In the genomic region with DNA sequence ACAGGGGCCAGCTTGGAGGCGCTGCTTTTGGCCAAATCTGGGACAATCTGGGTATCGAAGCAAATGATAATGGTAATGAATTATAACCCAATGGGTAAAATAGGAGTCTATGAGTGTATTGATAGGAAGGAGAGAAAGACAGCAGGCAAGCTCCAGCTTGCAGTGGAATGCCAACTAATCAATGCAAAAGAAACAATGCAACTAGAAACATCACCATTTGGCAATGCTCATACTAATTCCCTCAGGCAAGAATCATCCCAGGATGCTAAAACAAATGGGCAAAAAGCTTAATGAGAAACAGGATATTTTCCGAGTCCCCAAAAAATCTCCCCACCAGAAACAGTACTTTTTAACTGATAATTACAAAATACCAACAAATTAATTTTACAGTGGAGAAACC, we compare ENCODE assay signal across 19 cellular contexts.
A peak's percentile ranks its signal among the peaks of the same experiment; 100 is the strongest.
DNase-seq lines count a peak whose midpoint lies in the region; TF ChIP-seq lines count a peak whose summit lies in the region.
"Had no signal": no experiment of that assay in that cellular context is flagged by ENCODE, and none has a peak within 500 bp of the region (broad histone marks: within the 10 kb centered on the region; RNA-seq: fewer than 3 reads in every experiment).

No MANE protein-coding gene starts in this region.

- no peak overlapping the region for H3K4me3 ChIP-seq in BLaER1
- H3K4me3 ChIP-seq in epithelial cell of esophagus (ENCODE audit: low read length) = no peak overlapping the region
- H3K4me3 ChIP-seq in skeletal muscle tissue (ENCODE audit: low read length in 3 of 3) = no peak overlapping the region
- H3K4me3 ChIP-seq: left lung, SJSA1, skin epidermis had no signal

- peak overlapping the region; percentile 88 for H3K9ac ChIP-seq in BLaER1
- no peak overlapping the region for H3K9ac ChIP-seq in skeletal muscle tissue (ENCODE audit: low read depth in 1 of 3, low read length in 3 of 3)

- H3K27ac ChIP-seq in BLaER1 (peak overlapping the region; percentile 98), skeletal muscle tissue (ENCODE audit: low read depth, low read length) (peak overlapping the region; percentile 95)
- H3K27ac ChIP-seq: SJSA1 had no signal

- peak overlapping the region; percentile 99 for H3K4me2 ChIP-seq in BLaER1

- peaks cover 19% of the 10 kb centered on the region for H3K9me3 ChIP-seq in BLaER1
- H3K9me3 ChIP-seq in skeletal muscle tissue (ENCODE audit: control insufficient read depth in 3 of 3, low read length in 3 of 3) = no peaks in the 10 kb centered on the region
- H3K9me3 ChIP-seq: left lung, SJSA1 had no signal

- H3K36me3 ChIP-seq in BLaER1 (peaks cover 28% of the 10 kb centered on the region), skeletal muscle tissue (ENCODE audit: control insufficient read depth in 3 of 3, insufficient read depth in 3 of 3, low read length in 3 of 3) (no peaks in the 10 kb centered on the region)
- H3K36me3 ChIP-seq: left lung, SJSA1 had no signal

- H4K20me1 ChIP-seq in BLaER1 = no peaks in the 10 kb centered on the region

- H3K27me3 ChIP-seq in BLaER1 (no peaks in the 10 kb centered on the region), skeletal muscle tissue (ENCODE audit: control insufficient read depth in 3 of 3, insufficient read depth in 3 of 3, low read length in 3 of 3) (no peaks in the 10 kb centered on the region)
- H3K27me3 ChIP-seq: left lung, SJSA1 had no signal

- TF ChIP-seq CTCF in epithelial cell of esophagus (IDR thresholded peaks at IDR 0.05; ENCODE audit: insufficient read depth, low read depth, low read length, missing control alignments) = no peak

- peak; percentile 39 for DNase-seq in HPDE6-E6E7 (ENCODE audit: extremely low spot score)
- DNase-seq in epithelial cell of esophagus (ENCODE audit: low read depth) = peak; percentile 79
- DNase-seq in DMS53 treated with DMSO at 0.1 percent for 48 hours (lab: John Stamatoyannopoulos, UW; ENCODE audit: unreplicated experiment) = no peak
- DNase-seq in NCI-H2196 treated with DMSO at 0.1 percent for 48 hours (lab: John Stamatoyannopoulos, UW; ENCODE audit: unreplicated experiment) = no peak
- DNase-seq in globus pallidus (ENCODE audit: low spot score) = no peak
- no peak for DNase-seq in SIG-M5 (lab: John Stamatoyannopoulos, UW)
- DNase-seq: activated CD4-positive, alpha-beta T cell treated with anti-CD3 and anti-CD28 coated beads, Interleukin-2, amount 10 ng/mL, durations not matched to agents 24 days and 14 days; AML-193; Kasumi-1; left lung; NCI-H2029; NCI-H226; NCI-H82; stimulated activated CD4-positive, alpha-beta T cell treated with anti-CD3 and anti-CD28 coated beads, Interleukin-2, amount 100 ng/mL, for 24 hours; T-helper 2 cell had no signal

- H3K4me1 ChIP-seq in BLaER1 = peaks cover 95% of the 10 kb centered on the region
- H3K4me1 ChIP-seq in skeletal muscle tissue (ENCODE audit: control insufficient read depth in 3 of 3, insufficient read depth in 3 of 3, low read length in 3 of 3) = peaks cover 18 to 38% (median 31%) of the 10 kb centered on the region in 3 donors

Comparison
In these comparisons a context has a peak if more than half of its experiments do, and no peak if none do; other contexts are left out.
1. DNase-seq: peak in HPDE6-E6E7 (single experiment) and epithelial cell of esophagus (single experiment); none in DMS53 treated with DMSO at 0.1 percent for 48 hours (single experiment), NCI-H2196 treated with DMSO at 0.1 percent for 48 hours (single experiment), globus pallidus (single experiment) and SIG-M5 (single experiment).